Comparison of ENCODE assay signal across 8 cellular contexts in genomic region chr22:18954333-18954732, GRCh38. TPM values are rescaled to one million over a fixed set of nuclear protein-coding genes. Genes with fewer than 3 reads are reported as not detected.
DNase-seq lines count a peak whose midpoint lies in the region; ATAC-seq lines count a peak whose summit lies in the region.

No MANE protein-coding gene starts in this region.

- intact Hi-C loops in left ventricle myocardium superior (cut with micrococcal nuclease): no loop called here
- intact Hi-C loops in sciatic nerve (cut with DNase I): no loop called here

- peak; percentile 90 for ATAC-seq in left ventricle myocardium superior
- ATAC-seq in sciatic nerve: peak; percentile 83
- ATAC-seq in GM19455 (IDR thresholded peaks at IDR 0.05; ENCODE audit: unreplicated experiment): no peak

- peak; percentile 5 for DNase-seq in DMS 273 treated with DMSO at 0.1 percent for 48 hours (lab: John Stamatoyannopoulos, UW)
- DNase-seq in HT1080 (ENCODE audit: low read depth): peak; percentile 53
- DNase-seq in SW480 (ENCODE audit: low spot score): peak; percentile 25
- DNase-seq in amniotic epithelial cell (ENCODE audit: low read depth): peak; percentile 17
- peak; percentile 80 for DNase-seq in left ventricle myocardium superior
- DNase-seq in sciatic nerve (ENCODE audit: low spot score): peak; percentile 77
- DNase-seq in amniotic stem cell (lab: John Stamatoyannopoulos, UW): no peak

RNA-seq across cellular contexts. Expression of gene PRODH, which starts 18.2 kb away (rescaled TPM):
- total RNA-seq in HT1080 (2014; rRNA removed; shearing (Covaris generic)): 0.03 and 0.06 TPM in 2 replicates
- polyA plus RNA-seq in HT1080 (2015; cell fraction: cytosol; rRNA removed): 0.33 TPM in 1 of 2 replicates, not detected in the other
- polyA plus RNA-seq in HT1080 (2015; cell fraction: nucleus; rRNA removed): 0.49 and 0.94 TPM in 2 replicates
- 9.1 TPM for total RNA-seq in left ventricle myocardium superior
- 23.5 TPM for total RNA-seq in sciatic nerve

RNA-seq across cellular contexts. Expression of gene DGCR6, which starts 48.2 kb away (rescaled TPM):
- 0.57 and 0.88 TPM in 2 replicates for total RNA-seq in HT1080 (2014; rRNA removed; shearing (Covaris generic))
- 1.3 TPM in 1 of 2 replicates, not detected in the other for polyA plus RNA-seq in HT1080 (2015; cell fraction: cytosol; rRNA removed)
- 0.56 and 1.1 TPM in 2 replicates for polyA plus RNA-seq in HT1080 (2015; cell fraction: nucleus; rRNA removed)
- total RNA-seq in left ventricle myocardium superior (11.2 TPM), sciatic nerve (2.8 TPM)
